ENCODE assay signal across 15 cellular contexts in the genomic region with DNA sequence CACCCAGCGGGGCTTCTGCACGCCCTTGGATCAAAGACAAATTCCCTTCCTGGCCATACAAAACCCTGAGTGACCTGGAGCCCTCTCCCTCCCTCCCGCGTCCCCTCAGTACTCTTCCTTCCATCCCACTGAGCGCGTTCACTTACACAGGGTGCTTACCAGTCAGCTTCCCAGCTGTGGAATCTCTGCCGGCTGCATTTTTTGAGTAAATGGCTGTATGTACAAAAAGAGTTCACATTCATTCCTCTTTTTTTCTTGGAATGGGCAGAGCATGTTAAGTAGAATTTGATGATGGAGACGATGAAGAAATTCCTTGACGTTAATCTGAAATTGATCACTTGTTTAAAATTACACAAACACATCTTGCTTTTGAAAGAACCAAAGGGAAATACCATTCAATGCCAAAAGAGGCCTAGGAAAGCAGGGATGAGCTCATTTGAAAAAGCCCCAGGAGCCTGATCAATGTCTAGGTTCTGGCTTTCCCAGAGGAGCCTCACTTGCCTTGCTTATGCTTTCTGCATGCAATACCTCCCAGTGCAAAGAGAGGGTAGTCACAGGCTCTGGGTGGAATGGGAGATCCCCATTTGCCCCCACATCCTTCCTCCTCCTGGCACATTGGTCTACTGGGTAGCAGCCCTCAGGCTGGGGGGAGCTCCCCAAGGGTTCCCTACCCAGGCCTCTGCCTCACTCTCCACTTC. TPM values are rescaled to one million over a fixed set of nuclear protein-coding genes. Genes with fewer than 3 reads are reported as not detected.
DNase-seq lines count a peak whose midpoint lies in the region; ATAC-seq and TF ChIP-seq lines count a peak whose summit lies in the region.
"Had no signal": no experiment of that assay in that cellular context is flagged by ENCODE, and none has a peak within 500 bp of the region (broad histone marks: within the 10 kb centered on the region; RNA-seq: fewer than 3 reads in every experiment).

No MANE protein-coding gene starts in this region.

- H3K27me3 Mint-ChIP-seq in CD4-positive, alpha-beta T cell, result no peaks in the 10 kb centered on the region
- no peaks in the 10 kb centered on the region for H3K27me3 Mint-ChIP-seq in osteocyte (ENCODE audit: unreplicated experiment)

- H3K27ac Mint-ChIP-seq in CD4-positive, alpha-beta T cell, result no peak overlapping the region
- H3K27ac Mint-ChIP-seq in osteocyte (ENCODE audit: unreplicated experiment), result peak overlapping the region; percentile 12

- H3K4me3 ChIP-seq in fibroblast of the aortic adventitia (ENCODE audit: low read depth, low read length), result no peak overlapping the region
- H3K4me3 ChIP-seq: breast epithelium had no signal

- CTCF ChIA-PET in CD4-positive, alpha-beta T cell (lab: Charles Lee), result no interaction called here
- CTCF ChIA-PET in HEK293T (lab: Yijun Ruan, JAX), result interaction anchor here (0.6 kb wide), 1 partner anchor 218 kb away, joined by 3 read pairs; no protein-coding TSS in a partner anchor

- ATAC-seq in CD4-positive, alpha-beta T cell (ENCODE audit: poor library complexity), result peak; percentile 71
- no peak for ATAC-seq in GM19324 (IDR thresholded peaks at IDR 0.05; ENCODE audit: low FRiP score, unreplicated experiment)
- ATAC-seq: esophagus mucosa, Right ventricle myocardium inferior had no signal

- H3K27ac ChIP-seq in CD4-positive, alpha-beta T cell (ENCODE audit: low read depth, low read length), result no peak overlapping the region
- H3K27ac ChIP-seq: VCaP had no signal

- H3K27me3 ChIP-seq in CD4-positive, alpha-beta T cell (ENCODE audit: control insufficient read depth, insufficient read depth, low read length), result no peaks in the 10 kb centered on the region
- H3K27me3 ChIP-seq: breast epithelium had no signal

- H3K9me3 ChIP-seq in CD4-positive, alpha-beta T cell (ENCODE audit: control insufficient read depth, low read length), result no peaks in the 10 kb centered on the region
- H3K9me3 ChIP-seq: breast epithelium had no signal

- no peaks in the 10 kb centered on the region for H3K9me3 Mint-ChIP-seq in CD4-positive, alpha-beta T cell
- no peaks in the 10 kb centered on the region for H3K9me3 Mint-ChIP-seq in osteocyte (ENCODE audit: unreplicated experiment)

- intact Hi-C loops in CD4-positive, alpha-beta T cell (cut with DNase I, micrococcal nuclease), result no loop called here

- H3K4me3 Mint-ChIP-seq in CD4-positive, alpha-beta T cell, result no peak overlapping the region
- no peak overlapping the region for H3K4me3 Mint-ChIP-seq in osteocyte (ENCODE audit: unreplicated experiment)

- H3K36me3 Mint-ChIP-seq in CD4-positive, alpha-beta T cell (ENCODE audit: low read depth), result no peaks in the 10 kb centered on the region
- no peaks in the 10 kb centered on the region for H3K36me3 Mint-ChIP-seq in osteocyte (ENCODE audit: unreplicated experiment)

- no peak for DNase-seq in CD4-positive, alpha-beta T cell
- DNase-seq in UCSD-AML1 (lab: John Stamatoyannopoulos, UW; ENCODE audit: unreplicated experiment) (peak; percentile 36), fibroblast of the aortic adventitia (ENCODE audit: low read depth) (peak; percentile 75), osteocyte (ENCODE audit: extremely low spot score, unreplicated experiment) (no peak), HEK293T (ENCODE audit: extremely low spot score) (no peak), MV-4-11 (lab: John Stamatoyannopoulos, UW) (no peak), occipital lobe (lab: John Stamatoyannopoulos, UW) (no peak)
- DNase-seq: activated T-cell treated with anti-CD3 and anti-CD28 coated beads, Interleukin-2, amount 50 U/mL, for 48 hours; kidney glomerular epithelial cell; NCI-H1105 had no signal

- no peak for TF ChIP-seq CTCF in CD4-positive, alpha-beta T cell (IDR thresholded peaks at IDR 0.05)
- peak; percentile 33 for TF ChIP-seq CTCF in fibroblast of the aortic adventitia (IDR thresholded peaks at IDR 0.05; ENCODE audit: insufficient read depth, low read length)
- TF ChIP-seq CTCF in osteocyte (IDR thresholded peaks at IDR 0.05), result no peak

- H3K4me1 Mint-ChIP-seq in CD4-positive, alpha-beta T cell (ENCODE audit: low read depth), result no peaks in the 10 kb centered on the region
- peaks cover 47% of the 10 kb centered on the region for H3K4me1 Mint-ChIP-seq in osteocyte (ENCODE audit: unreplicated experiment)

- POLR2A ChIA-PET in CD4-positive, alpha-beta T cell (lab: Charles Lee), result no interaction called here
- POLR2A ChIA-PET in HEK293T (lab: Yijun Ruan, JAX), result interaction anchor here (0.9 to 1.4 kb wide), 2 partner anchors 11 kb away, joined by 3 to 4 read pairs; no protein-coding TSS in a partner anchor

TF ChIP-seq in HEK293T, 16 proteins besides CTCF, POLR2A, EP300 and RAD21:
- TF ChIP-seq FOXM1 (IDR thresholded peaks at IDR 0.05; ENCODE audit: borderline replicate concordance) (no peak), CTBP1 (IDR thresholded peaks at IDR 0.05; ENCODE audit: borderline replicate concordance) (no peak), LEF1 (IDR thresholded peaks at IDR 0.05; ENCODE audit: borderline replicate concordance) (no peak), L3MBTL2 (conservative IDR thresholded peaks at IDR 0.05) (no peak), SP1 (IDR thresholded peaks at IDR 0.05) (no peak), NFRKB (IDR thresholded peaks at IDR 0.05) (no peak), FOXA1 (IDR thresholded peaks at IDR 0.05) (no peak), HDGF (IDR thresholded peaks at IDR 0.05; ENCODE audit: borderline replicate concordance) (no peak), ZNF384 (IDR thresholded peaks at IDR 0.05) (no peak), FOXK2 (IDR thresholded peaks at IDR 0.05) (no peak)
- TF ChIP-seq, protein P1, sequence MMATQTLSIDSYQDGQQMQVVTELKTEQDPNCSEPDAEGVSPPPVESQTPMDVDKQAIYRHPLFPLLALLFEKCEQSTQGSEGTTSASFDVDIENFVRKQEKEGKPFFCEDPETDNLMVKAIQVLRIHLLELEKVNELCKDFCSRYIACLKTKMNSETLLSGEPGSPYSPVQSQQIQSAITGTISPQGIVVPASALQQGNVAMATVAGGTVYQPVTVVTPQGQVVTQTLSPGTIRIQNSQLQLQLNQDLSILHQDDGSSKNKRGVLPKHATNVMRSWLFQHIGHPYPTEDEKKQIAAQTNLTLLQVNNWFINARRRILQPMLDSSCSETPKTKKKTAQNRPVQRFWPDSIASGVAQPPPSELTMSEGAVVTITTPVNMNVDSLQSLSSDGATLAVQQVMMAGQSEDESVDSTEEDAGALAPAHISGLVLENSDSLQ (IDR thresholded peaks at IDR 0.05), result no peak

RNA-seq across cellular contexts. Expression of a gene that starts 12.2 kb away (rescaled TPM):
- 100 to 1,000 TPM; 244 to 254 TPM for total RNA-seq in CD4-positive, alpha-beta T cell
- total RNA-seq in fibroblast of the aortic adventitia (ENCODE audit: low replicate concordance) (10.5 and 27.2 TPM in 2 replicates), osteocyte (53.6 and 55.8 TPM in 2 replicates), occipital lobe (18.7 TPM)

Comparison
In these comparisons a context has a peak if more than half of its experiments do, and no peak if none do; other contexts are left out.
1. DNase-seq: peak in UCSD-AML1 (single experiment) and fibroblast of the aortic adventitia (single experiment); none in CD4-positive, alpha-beta T cell (0 of 10), osteocyte (single experiment), HEK293T (single experiment), MV-4-11 (single experiment) and occipital lobe (single experiment).